ENCODE assay signal across 23 cellular contexts in genomic region chr5:157212307-157212706, GRCh38. TPM values are rescaled to one million over a fixed set of nuclear protein-coding genes. Genes with fewer than 3 reads are reported as not detected.
A peak's percentile ranks its signal among the peaks of the same experiment; 100 is the strongest.
DNase-seq lines count a peak whose midpoint lies in the region; ATAC-seq, FAIRE-seq and TF ChIP-seq lines count a peak whose summit lies in the region.
"Had no signal": no experiment of that assay in that cellular context is flagged by ENCODE, and none has a peak within 500 bp of the region (broad histone marks: within the 10 kb centered on the region; RNA-seq: fewer than 3 reads in every experiment).

No MANE protein-coding gene starts in this region.

- H3K27me3 ChIP-seq in Karpas-422 (ENCODE audit: low read length), result no peaks in the 10 kb centered on the region
- H3K27me3 ChIP-seq: body of pancreas, neutrophil, right atrium auricular region had no signal

- H3K9me3 ChIP-seq in Karpas-422 (ENCODE audit: low read length), result no peaks in the 10 kb centered on the region
- H3K9me3 ChIP-seq: body of pancreas, neutrophil, right atrium auricular region had no signal

- peaks cover 10% of the 10 kb centered on the region for H3K9me3 Mint-ChIP-seq in activated CD4-positive, alpha-beta T cell treated with anti-CD3 and anti-CD28 coated beads, Interleukin-2, amount 10 ng/mL, durations not matched to agents 7 days and 5 days
- H3K9me3 Mint-ChIP-seq in activated CD8-positive, alpha-beta T cell treated with anti-CD3 and anti-CD28 coated beads, Interleukin-2, amount 10 ng/mL, durations not matched to agents 7 days and 5 days (ENCODE audit: insufficient read depth), result no peaks in the 10 kb centered on the region
- H3K9me3 Mint-ChIP-seq in natural killer cell, result no peaks in the 10 kb centered on the region
- H3K9me3 Mint-ChIP-seq: HFFc6 had no signal

- intact Hi-C loops in natural killer cell (cut with micrococcal nuclease), result loop anchor here (5.0 kb wide), 1 partner anchor 180 kb away; no protein-coding TSS in a partner anchor

- DNase-seq in activated CD4-positive, alpha-beta T cell treated with anti-CD3 and anti-CD28 coated beads, Interleukin-2, amount 10 ng/mL, durations not matched to agents 7 days and 5 days, result no peak
- no peak for DNase-seq in activated CD4-positive, alpha-beta T cell treated with anti-CD3 and anti-CD28 coated beads for 1 hour
- DNase-seq in Karpas-422 (peak; percentile 54), natural killer cell (no peak), NCI-H2107 treated with DMSO at 0.1 percent for 48 hours (lab: John Stamatoyannopoulos, UW; ENCODE audit: unreplicated experiment) (no peak), H54 (ENCODE audit: insufficient read length, low spot score) (no peak)
- no peak for DNase-seq in activated CD8-positive, alpha-beta T cell treated with anti-CD3 and anti-CD28 coated beads, Interleukin-2, amount 10 ng/mL, durations not matched to agents 7 days and 5 days
- DNase-seq: activated CD4-positive, alpha-beta T cell treated with anti-CD3 and anti-CD28 coated beads, Interleukin-2, amount 50 U/mL, for 48 hours; activated effector memory CD4-positive, alpha-beta T cell treated with anti-CD3 and anti-CD28 coated beads, Interleukin-2, amount 50 U/mL, for 16 hours; body of pancreas; cortex of kidney; HFFc6; Kasumi-1; left colon; NCI-H146; NCI-H226; SHP77 had no signal

- H3K4me2 ChIP-seq in Karpas-422 (ENCODE audit: low read depth, low read length, poor library complexity, severe bottlenecking), result peak overlapping the region; percentile 8

- H3K4me3 ChIP-seq in Karpas-422 (ENCODE audit: low read length), result no peak overlapping the region
- H3K4me3 ChIP-seq: body of pancreas, right atrium auricular region had no signal

- no peaks in the 10 kb centered on the region for H3K36me3 ChIP-seq in Karpas-422 (ENCODE audit: insufficient read depth, low read length)
- H3K36me3 ChIP-seq: neutrophil, right atrium auricular region had no signal

- no peak overlapping the region for H3K9ac ChIP-seq in Karpas-422 (ENCODE audit: low read length)

- H3K4me1 ChIP-seq in Karpas-422 (ENCODE audit: low read length), result peaks cover 67% of the 10 kb centered on the region
- H3K4me1 ChIP-seq: body of pancreas, right atrium auricular region had no signal

- no peaks in the 10 kb centered on the region for H3K9me2 ChIP-seq in Karpas-422 (replicated peaks; ENCODE audit: insufficient read depth, low read length)

- no peaks in the 10 kb centered on the region for H3K79me2 ChIP-seq in Karpas-422 (ENCODE audit: low read length)

- peak overlapping the region; percentile 99 for H3K27ac ChIP-seq in Karpas-422 (ENCODE audit: low read length)
- H3K27ac ChIP-seq: body of pancreas, epithelial cell of prostate, neutrophil, right atrium auricular region had no signal

- no peak for FAIRE-seq in H54 (lab: Jason Lieb, UNC)
- FAIRE-seq: frontal cortex had no signal

- H4K20me1 ChIP-seq in Karpas-422 (ENCODE audit: insufficient read depth, low read depth, low read length), result no peaks in the 10 kb centered on the region

- H2AFZ ChIP-seq in Karpas-422 (ENCODE audit: low read length), result peak overlapping the region; percentile 7; the same call in 1 of the 2 replicates

- CTCF ChIA-PET in activated CD4-positive, alpha-beta T cell treated with anti-CD3 and anti-CD28 coated beads, Interleukin-2, amount 10 ng/mL, durations not matched to agents 7 days and 5 days (lab: Charles Lee), result interaction anchor here (0.6 to 1.4 kb wide), 5 partner anchors 13 to 425 kb away, joined by 3 to 6 read pairs (median 3); no protein-coding TSS in a partner anchor
- CTCF ChIA-PET in activated CD8-positive, alpha-beta T cell treated with anti-CD3 and anti-CD28 coated beads, Interleukin-2, amount 10 ng/mL, durations not matched to agents 7 days and 5 days (lab: Charles Lee), result interaction anchor here (0.7 to 1.4 kb wide), 7 partner anchors 9 to 63 kb away, joined by 3 to 6 read pairs (median 4); partner anchors contain the start of gene ITK

- no peaks in the 10 kb centered on the region for H3K27me3 Mint-ChIP-seq in activated CD4-positive, alpha-beta T cell treated with anti-CD3 and anti-CD28 coated beads, Interleukin-2, amount 10 ng/mL, durations not matched to agents 7 days and 5 days
- no peaks in the 10 kb centered on the region for H3K27me3 Mint-ChIP-seq in activated CD8-positive, alpha-beta T cell treated with anti-CD3 and anti-CD28 coated beads, Interleukin-2, amount 10 ng/mL, durations not matched to agents 7 days and 5 days (ENCODE audit: low read depth)
- H3K27me3 Mint-ChIP-seq in natural killer cell (ENCODE audit: low read depth in 2 of 2), result no peaks in the 10 kb centered on the region

- no peak for TF ChIP-seq POLR2A in H54 (IDR thresholded peaks at IDR 0.05; ENCODE audit: low read depth, low read length)

- ATAC-seq in activated CD8-positive, alpha-beta T cell treated with anti-CD3 and anti-CD28 coated beads, Interleukin-2, amount 10 ng/mL, durations not matched to agents 7 days and 5 days, result no peak
- ATAC-seq in natural killer cell, result no peak
- no peak for ATAC-seq in GM21423 (IDR thresholded peaks at IDR 0.05; ENCODE audit: unreplicated experiment)
- ATAC-seq: body of pancreas had no signal

- H3K4me3 Mint-ChIP-seq in activated CD4-positive, alpha-beta T cell treated with anti-CD3 and anti-CD28 coated beads, Interleukin-2, amount 10 ng/mL, durations not matched to agents 7 days and 5 days, result no peak overlapping the region
- H3K4me3 Mint-ChIP-seq in activated CD8-positive, alpha-beta T cell treated with anti-CD3 and anti-CD28 coated beads, Interleukin-2, amount 10 ng/mL, durations not matched to agents 7 days and 5 days, result no peak overlapping the region
- H3K4me3 Mint-ChIP-seq in natural killer cell, result peak overlapping the region; percentile 43
- H3K4me3 Mint-ChIP-seq: HFFc6 had no signal

- POLR2A ChIA-PET in activated CD4-positive, alpha-beta T cell treated with anti-CD3 and anti-CD28 coated beads, Interleukin-2, amount 10 ng/mL, durations not matched to agents 7 days and 5 days (lab: Charles Lee), result no interaction called here
- POLR2A ChIA-PET in activated CD8-positive, alpha-beta T cell treated with anti-CD3 and anti-CD28 coated beads, Interleukin-2, amount 10 ng/mL, durations not matched to agents 7 days and 5 days (lab: Charles Lee), result interaction anchor here (0.9 to 11.1 kb wide), 6 partner anchors 9 to 45 kb away, joined by 3 to 148 read pairs (median 4); no protein-coding TSS in a partner anchor

- peak overlapping the region; percentile 86 for H3K27ac Mint-ChIP-seq in activated CD4-positive, alpha-beta T cell treated with anti-CD3 and anti-CD28 coated beads, Interleukin-2, amount 10 ng/mL, durations not matched to agents 7 days and 5 days
- H3K27ac Mint-ChIP-seq in activated CD8-positive, alpha-beta T cell treated with anti-CD3 and anti-CD28 coated beads, Interleukin-2, amount 10 ng/mL, durations not matched to agents 7 days and 5 days, result peak overlapping the region; percentile 85
- peak overlapping the region; percentile 86 to 92 for H3K27ac Mint-ChIP-seq in natural killer cell
- H3K27ac Mint-ChIP-seq: HFFc6 had no signal

- H3K4me1 Mint-ChIP-seq in activated CD4-positive, alpha-beta T cell treated with anti-CD3 and anti-CD28 coated beads, Interleukin-2, amount 10 ng/mL, durations not matched to agents 7 days and 5 days, result peaks cover 95% of the 10 kb centered on the region
- H3K4me1 Mint-ChIP-seq in activated CD8-positive, alpha-beta T cell treated with anti-CD3 and anti-CD28 coated beads, Interleukin-2, amount 10 ng/mL, durations not matched to agents 7 days and 5 days (ENCODE audit: low read depth), result peaks cover 96% of the 10 kb centered on the region
- peaks cover 81 to 84% of the 10 kb centered on the region in 2 donors for H3K4me1 Mint-ChIP-seq in natural killer cell

- H3K36me3 Mint-ChIP-seq in activated CD4-positive, alpha-beta T cell treated with anti-CD3 and anti-CD28 coated beads, Interleukin-2, amount 10 ng/mL, durations not matched to agents 7 days and 5 days (ENCODE audit: low read depth), result peaks cover 96% of the 10 kb centered on the region
- peaks cover 96% of the 10 kb centered on the region for H3K36me3 Mint-ChIP-seq in activated CD8-positive, alpha-beta T cell treated with anti-CD3 and anti-CD28 coated beads, Interleukin-2, amount 10 ng/mL, durations not matched to agents 7 days and 5 days (ENCODE audit: low read depth)
- H3K36me3 Mint-ChIP-seq in natural killer cell, result peaks cover 25% of the 10 kb centered on the region

- TF ChIP-seq CTCF in natural killer cell (IDR thresholded peaks at IDR 0.05), result no peak

RNA-seq across cellular contexts. Expression of gene ITK, which starts 31.7 kb away (rescaled TPM):
- total RNA-seq in activated CD4-positive, alpha-beta T cell treated with anti-CD3 and anti-CD28 coated beads, Interleukin-2, amount 10 ng/mL, durations not matched to agents 7 days and 5 days, result 100 to 1,000 TPM; 258 to 306 TPM
- 0.25 and 1.3 TPM in 2 replicates for total RNA-seq in Karpas-422 (2014; rRNA removed; shearing (Covaris generic); ENCODE audit: low replicate concordance)
- 100 to 1,000 TPM; 254 to 263 TPM for total RNA-seq in activated CD8-positive, alpha-beta T cell treated with anti-CD3 and anti-CD28 coated beads, Interleukin-2, amount 10 ng/mL, durations not matched to agents 7 days and 5 days
- 100 to 1,000 TPM; 153 to 188 (median 186) TPM for total RNA-seq in natural killer cell
- total RNA-seq: frontal cortex, HFFc6 had no signal

RNA-seq across cellular contexts. Expression of gene GARIN3, which starts 46.2 kb away (rescaled TPM):
- not detected for total RNA-seq in activated CD4-positive, alpha-beta T cell treated with anti-CD3 and anti-CD28 coated beads, Interleukin-2, amount 10 ng/mL, durations not matched to agents 7 days and 5 days
- not detected in 2 replicates for total RNA-seq in Karpas-422 (2014; rRNA removed; shearing (Covaris generic); ENCODE audit: low replicate concordance)
- total RNA-seq in activated CD8-positive, alpha-beta T cell treated with anti-CD3 and anti-CD28 coated beads, Interleukin-2, amount 10 ng/mL, durations not matched to agents 7 days and 5 days, result not detected
- not detected for total RNA-seq in natural killer cell
- total RNA-seq: body of pancreas, frontal cortex, HFFc6, left colon, right atrium auricular region, urinary bladder had no signal

RNA-seq across cellular contexts. Expression of gene CYFIP2, which starts 53.6 kb away (rescaled TPM):
- 100 to 1,000 TPM; 452 to 606 TPM for total RNA-seq in activated CD4-positive, alpha-beta T cell treated with anti-CD3 and anti-CD28 coated beads, Interleukin-2, amount 10 ng/mL, durations not matched to agents 7 days and 5 days
- 355 and 517 TPM in 2 replicates for total RNA-seq in Karpas-422 (2014; rRNA removed; shearing (Covaris generic); ENCODE audit: low replicate concordance)
- 100 to 1,000 TPM; 512 to 516 TPM for total RNA-seq in activated CD8-positive, alpha-beta T cell treated with anti-CD3 and anti-CD28 coated beads, Interleukin-2, amount 10 ng/mL, durations not matched to agents 7 days and 5 days
- 100 to 1,000 TPM; 464 to 542 (median 532) TPM for total RNA-seq in natural killer cell

Comparison
In these comparisons a context has a peak if more than half of its experiments do, and no peak if none do; other contexts are left out.
1. RNA of gene ITK, which starts 31.7 kb away (total RNA-seq): 258 to 306 TPM in activated CD4-positive, alpha-beta T cell treated with anti-CD3 and anti-CD28 coated beads, Interleukin-2, amount 10 ng/mL, durations not matched to agents 7 days and 5 days, 254 to 263 TPM in activated CD8-positive, alpha-beta T cell treated with anti-CD3 and anti-CD28 coated beads, Interleukin-2, amount 10 ng/mL, durations not matched to agents 7 days and 5 days and 153 to 188 TPM in natural killer cell; 0.25 to 1.3 TPM in Karpas-422; every median in the first group is over 10 times any median in the second.
2. Peak in every context shown above with its lines, with median percentiles within 50 percentile points of each other: H3K27ac Mint-ChIP-seq.